11 cellular contexts compared by ENCODE assay signal in genomic region chr9:137198051-137198747, GRCh38. TPM values are rescaled to one million over a fixed set of nuclear protein-coding genes. Genes with fewer than 3 reads are reported as not detected.
DNase-seq lines count a peak whose midpoint lies in the region; ATAC-seq and TF ChIP-seq lines count a peak whose summit lies in the region.
"Had no signal": no experiment of that assay in that cellular context is flagged by ENCODE, and none has a peak within 500 bp of the region (broad histone marks: within the 10 kb centered on the region; RNA-seq: fewer than 3 reads in every experiment).

No MANE protein-coding gene starts in this region.

- peak; percentile 38 for ATAC-seq in left colon
- ATAC-seq: activated CD8-positive, alpha-beta memory T cell treated with anti-CD3 and anti-CD28 coated beads, Interleukin-2, amount 10 ng/mL, durations not matched to agents 7 days and 5 days had no signal

- no peaks in the 10 kb centered on the region for H3F3A ChIP-seq in smooth muscle cell (ENCODE audit: low read depth)

- peak overlapping the region; percentile 30 for H3K4me3 Mint-ChIP-seq in activated CD4-positive, alpha-beta memory T cell treated with anti-CD3 and anti-CD28 coated beads, Interleukin-2, amount 10 ng/mL, durations not matched to agents 7 days and 5 days
- no peak overlapping the region for H3K4me3 Mint-ChIP-seq in activated CD4-positive, alpha-beta memory T cell treated with anti-CD3 and anti-CD28 coated beads for 36 hours
- H3K4me3 Mint-ChIP-seq: activated CD8-positive, alpha-beta memory T cell treated with anti-CD3 and anti-CD28 coated beads, Interleukin-2, amount 10 ng/mL, durations not matched to agents 7 days and 5 days had no signal

- H2AFZ ChIP-seq in smooth muscle cell (ENCODE audit: low read depth), result no peak overlapping the region

- H3K27ac ChIP-seq in VCaP, result peak overlapping the region; percentile 97
- H3K27ac ChIP-seq in smooth muscle cell (ENCODE audit: low read depth), result no peak overlapping the region
- no peak overlapping the region for H3K27ac ChIP-seq in WERI-Rb-1
- H3K27ac ChIP-seq: thoracic aorta had no signal

- peaks cover 21% of the 10 kb centered on the region for H3K4me1 Mint-ChIP-seq in activated CD4-positive, alpha-beta memory T cell treated with anti-CD3 and anti-CD28 coated beads, Interleukin-2, amount 10 ng/mL, durations not matched to agents 7 days and 5 days
- H3K4me1 Mint-ChIP-seq in activated CD4-positive, alpha-beta memory T cell treated with anti-CD3 and anti-CD28 coated beads for 36 hours (ENCODE audit: low read depth), result peaks cover 15% of the 10 kb centered on the region

- H3K4me3 ChIP-seq in smooth muscle cell, result peak overlapping the region; percentile 59
- H3K4me3 ChIP-seq in WERI-Rb-1 (ENCODE audit: low read depth, low read length), result no peak overlapping the region

- no peak overlapping the region for H3K9ac ChIP-seq in smooth muscle cell (ENCODE audit: low read depth)

- H3K4me1 ChIP-seq in smooth muscle cell (ENCODE audit: low read depth), result peaks cover 21% of the 10 kb centered on the region

- CTCF ChIA-PET in activated CD4-positive, alpha-beta memory T cell treated with anti-CD3 and anti-CD28 coated beads, Interleukin-2, amount 10 ng/mL, durations not matched to agents 7 days and 5 days (lab: Charles Lee), result no interaction called here
- CTCF ChIA-PET in activated CD4-positive, alpha-beta memory T cell treated with anti-CD3 and anti-CD28 coated beads for 36 hours (lab: Charles Lee), result interaction anchor here (1.3 to 2.2 kb wide), 3 partner anchors 9 to 76 kb away, joined by 3 to 8 read pairs (median 4); partner anchors contain the start of gene RNF224

- no peaks in the 10 kb centered on the region for H3K36me3 Mint-ChIP-seq in activated CD4-positive, alpha-beta memory T cell treated with anti-CD3 and anti-CD28 coated beads, Interleukin-2, amount 10 ng/mL, durations not matched to agents 7 days and 5 days (ENCODE audit: low read depth)
- no peaks in the 10 kb centered on the region for H3K36me3 Mint-ChIP-seq in activated CD4-positive, alpha-beta memory T cell treated with anti-CD3 and anti-CD28 coated beads for 36 hours
- H3K36me3 Mint-ChIP-seq: activated CD8-positive, alpha-beta memory T cell treated with anti-CD3 and anti-CD28 coated beads, Interleukin-2, amount 10 ng/mL, durations not matched to agents 7 days and 5 days had no signal

- WGBS in smooth muscle cell (ENCODE audit: low lambda C conversion rate), result 86% methylated on average over 15 of the region's 15 CpGs

- peaks cover 50% of the 10 kb centered on the region for H3K79me2 ChIP-seq in smooth muscle cell (ENCODE audit: low read depth)

- peak overlapping the region; percentile 86 for H3K4me2 ChIP-seq in smooth muscle cell

- H4K20me1 ChIP-seq in smooth muscle cell (ENCODE audit: low read depth), result peaks cover 64% of the 10 kb centered on the region

- H3K9me3 ChIP-seq in smooth muscle cell (replicated peaks; ENCODE audit: low read depth), result no peaks in the 10 kb centered on the region
- H3K9me3 ChIP-seq in WERI-Rb-1 (ENCODE audit: severe bottlenecking), result no peaks in the 10 kb centered on the region
- H3K9me3 ChIP-seq: thoracic aorta had no signal

- intact Hi-C loops in activated CD4-positive, alpha-beta memory T cell treated with anti-CD3 and anti-CD28 coated beads for 36 hours (cut with micrococcal nuclease), result no loop called here
- intact Hi-C loops in left colon (cut with DNase I, micrococcal nuclease), result no loop called here

- POLR2A ChIA-PET in activated CD4-positive, alpha-beta memory T cell treated with anti-CD3 and anti-CD28 coated beads, Interleukin-2, amount 10 ng/mL, durations not matched to agents 7 days and 5 days (lab: Charles Lee), result interaction anchor here (1.1 to 3.4 kb wide), 3 partner anchors 10 to 42 kb away, joined by 4 to 26 read pairs (median 10); partner anchors contain the start of genes ANAPC2, RNF208, SSNA1 and TUBB4B
- POLR2A ChIA-PET in activated CD4-positive, alpha-beta memory T cell treated with anti-CD3 and anti-CD28 coated beads for 36 hours (lab: Charles Lee), result interaction anchor here (0.9 to 1.2 kb wide), 2 partner anchors 9 to 12 kb away, joined by 3 to 4 read pairs; no protein-coding TSS in a partner anchor

- H3K36me3 ChIP-seq in smooth muscle cell (ENCODE audit: low read depth) (no peaks in the 10 kb centered on the region), WERI-Rb-1 (no peaks in the 10 kb centered on the region)
- H3K36me3 ChIP-seq: thoracic aorta had no signal

- H3K9me3 Mint-ChIP-seq in activated CD4-positive, alpha-beta memory T cell treated with anti-CD3 and anti-CD28 coated beads, Interleukin-2, amount 10 ng/mL, durations not matched to agents 7 days and 5 days, result no peaks in the 10 kb centered on the region
- no peaks in the 10 kb centered on the region for H3K9me3 Mint-ChIP-seq in activated CD4-positive, alpha-beta memory T cell treated with anti-CD3 and anti-CD28 coated beads for 36 hours

- no peak for DNase-seq in activated CD4-positive, alpha-beta memory T cell treated with anti-CD3 and anti-CD28 coated beads, Interleukin-2, amount 10 ng/mL, durations not matched to agents 7 days and 5 days
- no peak for DNase-seq in activated CD4-positive, alpha-beta memory T cell treated with anti-CD3 and anti-CD28 coated beads for 36 hours
- peak; percentile 73 to 89 for DNase-seq in left colon
- no peak for DNase-seq in smooth muscle cell (lab: John Stamatoyannopoulos, UW; ENCODE audit: unreplicated experiment)
- DNase-seq in SW 1271 (lab: John Stamatoyannopoulos, UW), result no peak
- DNase-seq in glomerular visceral epithelial cell (ENCODE audit: extremely low spot score), result no peak
- DNase-seq in WERI-Rb-1, result no peak
- DNase-seq: activated CD8-positive, alpha-beta memory T cell treated with anti-CD3 and anti-CD28 coated beads, Interleukin-2, amount 10 ng/mL, durations not matched to agents 7 days and 5 days; NCI-H526 had no signal

- no peaks in the 10 kb centered on the region for H3K27me3 ChIP-seq in smooth muscle cell (ENCODE audit: low read depth)
- no peaks in the 10 kb centered on the region for H3K27me3 ChIP-seq in WERI-Rb-1 (ENCODE audit: insufficient read depth, low read depth, severe bottlenecking)

- no peak overlapping the region for H3K27ac Mint-ChIP-seq in activated CD4-positive, alpha-beta memory T cell treated with anti-CD3 and anti-CD28 coated beads, Interleukin-2, amount 10 ng/mL, durations not matched to agents 7 days and 5 days
- H3K27ac Mint-ChIP-seq in activated CD4-positive, alpha-beta memory T cell treated with anti-CD3 and anti-CD28 coated beads for 36 hours, result no peak overlapping the region
- H3K27ac Mint-ChIP-seq: activated CD8-positive, alpha-beta memory T cell treated with anti-CD3 and anti-CD28 coated beads, Interleukin-2, amount 10 ng/mL, durations not matched to agents 7 days and 5 days had no signal

- H3K27me3 Mint-ChIP-seq in activated CD4-positive, alpha-beta memory T cell treated with anti-CD3 and anti-CD28 coated beads, Interleukin-2, amount 10 ng/mL, durations not matched to agents 7 days and 5 days, result no peaks in the 10 kb centered on the region
- H3K27me3 Mint-ChIP-seq in activated CD4-positive, alpha-beta memory T cell treated with anti-CD3 and anti-CD28 coated beads for 36 hours, result no peaks in the 10 kb centered on the region
- H3K27me3 Mint-ChIP-seq: activated CD8-positive, alpha-beta memory T cell treated with anti-CD3 and anti-CD28 coated beads, Interleukin-2, amount 10 ng/mL, durations not matched to agents 7 days and 5 days had no signal

- no peak for TF ChIP-seq CTCF in VCaP (conservative IDR thresholded peaks at IDR 0.05)
- TF ChIP-seq CTCF in smooth muscle cell (IDR thresholded peaks at IDR 0.05; ENCODE audit: borderline replicate concordance, insufficient read depth, poor library complexity, severe bottlenecking), result no peak
- no peak for TF ChIP-seq CTCF in WERI-Rb-1 (IDR thresholded peaks at IDR 0.05; ENCODE audit: low read depth, low read length)

RNA-seq across cellular contexts. Expression of gene TPRN, which starts 2.3 kb away (rescaled TPM):
- total RNA-seq in activated CD4-positive, alpha-beta memory T cell treated with anti-CD3 and anti-CD28 coated beads, Interleukin-2, amount 10 ng/mL, durations not matched to agents 7 days and 5 days, result 1 to 10 TPM; 8.5 to 9.4 TPM
- total RNA-seq in activated CD4-positive, alpha-beta memory T cell treated with anti-CD3 and anti-CD28 coated beads for 36 hours, result 1 to 10 TPM; 6.1 to 6.7 TPM
- total RNA-seq in left colon (100 to 1,000 TPM; 134 to 154 TPM), smooth muscle cell (4.0 and 6.9 TPM in 2 replicates)
- polyA plus RNA-seq in smooth muscle cell, result 15.0 and 19.0 TPM in 2 replicates

RNA-seq across cellular contexts. Expression of gene TMEM203, which starts 7.2 kb away (rescaled TPM):
- 10 to 100 TPM; 28.9 to 29.2 TPM for total RNA-seq in activated CD4-positive, alpha-beta memory T cell treated with anti-CD3 and anti-CD28 coated beads, Interleukin-2, amount 10 ng/mL, durations not matched to agents 7 days and 5 days
- total RNA-seq in activated CD4-positive, alpha-beta memory T cell treated with anti-CD3 and anti-CD28 coated beads for 36 hours, result 10 to 100 TPM; 30.0 to 31.1 TPM
- total RNA-seq in left colon, result 10 to 100 TPM; 36.2 to 40.0 TPM
- total RNA-seq in smooth muscle cell, result 30.2 and 31.0 TPM in 2 replicates
- 53.0 and 55.1 TPM in 2 replicates for polyA plus RNA-seq in smooth muscle cell

RNA-seq across cellular contexts. Expression of gene NDOR1, which starts 7.3 kb away (rescaled TPM):
- total RNA-seq in activated CD4-positive, alpha-beta memory T cell treated with anti-CD3 and anti-CD28 coated beads, Interleukin-2, amount 10 ng/mL, durations not matched to agents 7 days and 5 days, result 10 to 100 TPM; 27.7 to 30.0 TPM
- 10 to 100 TPM; 29.4 to 31.3 TPM for total RNA-seq in activated CD4-positive, alpha-beta memory T cell treated with anti-CD3 and anti-CD28 coated beads for 36 hours
- total RNA-seq in left colon (10 to 100 TPM; 12.1 to 18.8 TPM), smooth muscle cell (3.2 and 6.5 TPM in 2 replicates)
- polyA plus RNA-seq in smooth muscle cell, result 7.7 and 12.5 TPM in 2 replicates

RNA-seq across cellular contexts. Expression of gene SSNA1, which starts 9.7 kb away (rescaled TPM):
- 10 to 100 TPM; 70.0 to 76.3 TPM for total RNA-seq in activated CD4-positive, alpha-beta memory T cell treated with anti-CD3 and anti-CD28 coated beads, Interleukin-2, amount 10 ng/mL, durations not matched to agents 7 days and 5 days
- total RNA-seq in activated CD4-positive, alpha-beta memory T cell treated with anti-CD3 and anti-CD28 coated beads for 36 hours, result 10 to 100 TPM; 58.9 to 62.1 TPM
- total RNA-seq in left colon (10 to 100 TPM; 56.7 to 68.8 TPM), smooth muscle cell (32.7 and 69.5 TPM in 2 replicates)
- polyA plus RNA-seq in smooth muscle cell, result 84.9 and 94.1 TPM in 2 replicates

RNA-seq across cellular contexts. Expression of gene ANAPC2, which starts 9.8 kb away (rescaled TPM):
- 10 to 100 TPM; 53.3 to 57.8 TPM for total RNA-seq in activated CD4-positive, alpha-beta memory T cell treated with anti-CD3 and anti-CD28 coated beads, Interleukin-2, amount 10 ng/mL, durations not matched to agents 7 days and 5 days
- total RNA-seq in activated CD4-positive, alpha-beta memory T cell treated with anti-CD3 and anti-CD28 coated beads for 36 hours, result 10 to 100 TPM; 36.3 to 36.9 TPM
- 10 to 100 TPM; 50.6 to 64.1 TPM for total RNA-seq in left colon
- 12.6 and 16.3 TPM in 2 replicates for total RNA-seq in smooth muscle cell
- polyA plus RNA-seq in smooth muscle cell, result 6.6 and 17.6 TPM in 2 replicates

Comparison
In these comparisons a context has a peak if more than half of its experiments do, and no peak if none do; other contexts are left out.
1. DNase-seq: peak in left colon (2 of 2); none in activated CD4-positive, alpha-beta memory T cell treated with anti-CD3 and anti-CD28 coated beads, Interleukin-2, amount 10 ng/mL, durations not matched to agents 7 days and 5 days (single experiment), activated CD4-positive, alpha-beta memory T cell treated with anti-CD3 and anti-CD28 coated beads for 36 hours (single experiment), smooth muscle cell (single experiment), SW 1271 (0 of 2), glomerular visceral epithelial cell (single experiment) and WERI-Rb-1 (single experiment).
2. RNA of gene TPRN, which starts 2.3 kb away (total RNA-seq): 134 to 154 TPM in left colon; 8.5 to 9.4 TPM in activated CD4-positive, alpha-beta memory T cell treated with anti-CD3 and anti-CD28 coated beads, Interleukin-2, amount 10 ng/mL, durations not matched to agents 7 days and 5 days, 6.1 to 6.7 TPM in activated CD4-positive, alpha-beta memory T cell treated with anti-CD3 and anti-CD28 coated beads for 36 hours and 4.0 to 6.9 TPM in smooth muscle cell; every median in the first group is over 10 times any median in the second.